Comparison of ENCODE assay signal across 12 cellular contexts in the genomic region with DNA sequence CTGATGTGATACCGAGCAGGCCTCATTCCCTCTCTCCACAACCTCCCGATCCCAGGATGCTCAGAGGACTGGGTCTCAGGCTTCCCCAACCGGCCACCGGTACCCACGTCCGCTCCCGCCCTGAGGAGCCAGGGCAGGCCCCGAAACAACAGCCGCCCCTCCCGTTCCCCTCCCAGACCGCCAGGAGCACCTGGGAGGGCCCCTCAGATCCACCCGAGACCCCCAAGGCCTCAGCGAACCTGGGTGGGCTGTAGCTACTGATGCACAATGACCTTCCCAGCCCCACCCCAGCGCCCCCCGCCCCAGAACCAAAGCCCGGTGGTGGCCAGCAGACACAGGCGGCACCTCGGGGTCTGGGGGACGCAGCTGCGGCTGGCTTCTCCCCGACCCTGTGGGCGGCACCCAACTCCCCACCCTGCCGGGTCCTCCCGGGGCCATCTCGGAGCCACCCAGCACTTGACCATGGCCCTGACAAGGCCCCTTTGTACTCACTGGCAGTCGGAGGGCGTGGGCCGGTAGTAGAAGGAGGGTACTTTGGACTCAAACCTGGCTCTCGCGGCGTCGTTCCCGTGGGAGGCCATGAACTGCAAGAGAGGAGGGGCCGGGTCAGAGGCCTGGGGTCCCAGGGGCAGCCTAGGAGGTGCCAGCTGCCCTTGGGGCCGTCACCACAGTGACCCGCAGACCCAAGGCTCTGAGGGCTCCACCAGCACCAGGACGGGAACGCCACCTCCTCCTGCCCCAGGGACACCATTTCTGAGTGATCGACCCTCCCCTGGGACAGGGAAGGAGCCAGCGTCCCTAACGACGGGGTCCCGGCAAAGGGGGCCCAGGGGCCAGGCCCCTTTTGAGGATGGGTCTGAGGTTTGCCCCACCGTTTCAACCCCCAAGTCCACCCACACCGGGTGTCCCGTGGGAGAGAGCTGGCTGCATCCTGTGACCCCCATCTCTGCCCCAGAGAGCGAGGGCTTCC. TPM values are rescaled to one million over a fixed set of nuclear protein-coding genes. Genes with fewer than 3 reads are reported as not detected.
DNase-seq lines count a peak whose midpoint lies in the region; TF ChIP-seq lines count a peak whose summit lies in the region.
"Had no signal": no experiment of that assay in that cellular context is flagged by ENCODE, and none has a peak within 500 bp of the region (broad histone marks: within the 10 kb centered on the region; RNA-seq: fewer than 3 reads in every experiment).

No MANE protein-coding gene starts in this region.

- no peaks in the 10 kb centered on the region for H4K20me1 ChIP-seq in PC-9 (ENCODE audit: insufficient read depth)

- no peak overlapping the region for H3K27ac ChIP-seq in PC-9
- H3K27ac ChIP-seq: prostate gland had no signal

- no peaks in the 10 kb centered on the region for H3K9me2 ChIP-seq in PC-9 (ENCODE audit: insufficient read depth)

- no peaks in the 10 kb centered on the region for H3K79me2 ChIP-seq in PC-9 (ENCODE audit: low read depth)

- no peaks in the 10 kb centered on the region for H3K36me3 ChIP-seq in PC-9 (ENCODE audit: low read depth)
- H3K36me3 ChIP-seq: prostate gland had no signal

- H3K4me2 ChIP-seq in PC-9 = no peak overlapping the region

- H3K36me3 Mint-ChIP-seq in activated naive CD4-positive, alpha-beta T cell treated with anti-CD3 and anti-CD28 coated beads, Interleukin-2, amount 50 U/mL, for 24 hours = no peaks in the 10 kb centered on the region
- H3K36me3 Mint-ChIP-seq: CD4-positive, alpha-beta memory T cell had no signal

- H3K9me3 ChIP-seq in PC-9 (ENCODE audit: insufficient read depth, low read depth) = no peaks in the 10 kb centered on the region
- H3K9me3 ChIP-seq: prostate gland had no signal

- no peaks in the 10 kb centered on the region for H3K27me3 Mint-ChIP-seq in activated naive CD4-positive, alpha-beta T cell treated with anti-CD3 and anti-CD28 coated beads, Interleukin-2, amount 50 U/mL, for 24 hours
- H3K27me3 Mint-ChIP-seq: CD4-positive, alpha-beta memory T cell had no signal

- BruUV-seq in PC-9 (replicated peaks; lab: Mats Ljungman, UMichigan) = no TSS peak

- CTCF ChIA-PET in PC-9 (lab: Charles Lee) = no interaction called here

- no peaks in the 10 kb centered on the region for H3K4me1 ChIP-seq in PC-9 (replicated peaks; ENCODE audit: insufficient read depth)
- H3K4me1 ChIP-seq: prostate gland had no signal

- no peaks in the 10 kb centered on the region for H3K9me3 Mint-ChIP-seq in activated naive CD4-positive, alpha-beta T cell treated with anti-CD3 and anti-CD28 coated beads, Interleukin-2, amount 50 U/mL, for 24 hours
- H3K9me3 Mint-ChIP-seq: CD4-positive, alpha-beta memory T cell; HFFc6 had no signal

- H3K4me1 Mint-ChIP-seq in activated naive CD4-positive, alpha-beta T cell treated with anti-CD3 and anti-CD28 coated beads, Interleukin-2, amount 50 U/mL, for 24 hours = peaks cover 27% of the 10 kb centered on the region

- intact Hi-C loops in PC-9 (cut with micrococcal nuclease; ENCODE audit: unreplicated experiment) = loop anchor here (1.0 kb wide), 2 partner anchors 19 to 23 kb away; no protein-coding TSS in a partner anchor

- H3F3A ChIP-seq in PC-9 (ENCODE audit: insufficient read depth, low read depth) = no peaks in the 10 kb centered on the region; the same call in 1 of the 2 replicates

- H2AFZ ChIP-seq in PC-9 = no peak overlapping the region

- H3K4me3 Mint-ChIP-seq in activated naive CD4-positive, alpha-beta T cell treated with anti-CD3 and anti-CD28 coated beads, Interleukin-2, amount 50 U/mL, for 24 hours = no peak overlapping the region
- H3K4me3 Mint-ChIP-seq: HFFc6 had no signal

- no peak overlapping the region for H3K4me3 ChIP-seq in PC-9
- H3K4me3 ChIP-seq: prostate gland had no signal

- no peak for TF ChIP-seq CTCF in PC-9 (conservative IDR thresholded peaks at IDR 0.05)

- POLR2A ChIA-PET in PC-9 (lab: Charles Lee; ENCODE audit: unreplicated experiment) = interaction anchor here (1.1 kb wide), 1 partner anchor 49 kb away, joined by 4 read pairs; no protein-coding TSS in a partner anchor

- DNase-seq in C1 segment of cervical spinal cord (lab: John Stamatoyannopoulos, UW) (peak in 9 of 14 donors; percentile 21 to 74 (median 46)), medulla oblongata (ENCODE audit: extremely low spot score) (peak; percentile 76), PC-9 (no peak), hepatic stellate cell (ENCODE audit: low spot score) (no peak), NCI-H1092 (lab: John Stamatoyannopoulos, UW) (no peak)
- DNase-seq: CD4-positive, alpha-beta memory T cell; HFFc6; NCI-H69; stimulated activated naive CD4-positive, alpha-beta T cell had no signal

- H3K27ac Mint-ChIP-seq in activated naive CD4-positive, alpha-beta T cell treated with anti-CD3 and anti-CD28 coated beads, Interleukin-2, amount 50 U/mL, for 24 hours = peak overlapping the region; percentile 70
- H3K27ac Mint-ChIP-seq: HFFc6 had no signal

- H3K27me3 ChIP-seq in PC-9 (ENCODE audit: insufficient read depth, low read depth) = no peaks in the 10 kb centered on the region

RNA-seq across cellular contexts. Expression of a gene that starts 28.1 kb away (rescaled TPM):
- total RNA-seq in PC-9 (2021) = 73.9 and 102 TPM in 2 replicates

RNA-seq across cellular contexts. Expression of a gene that starts 49.0 kb away (rescaled TPM):
- total RNA-seq in PC-9 (2021) = 28.9 and 29.3 TPM in 2 replicates

RNA-seq across cellular contexts. Expression of a gene that starts 50.0 kb away (rescaled TPM):
- total RNA-seq in PC-9 (2021) = 120 and 166 TPM in 2 replicates

RNA-seq across cellular contexts. Expression of a gene that starts 56.6 kb away (rescaled TPM):
- total RNA-seq in PC-9 (2021) = 0.63 TPM in 1 of 2 replicates, not detected in the other
- total RNA-seq: CD4-positive, alpha-beta memory T cell; glomerular endothelial cell had no signal

Comparison
In these comparisons a context has a peak if more than half of its experiments do, and no peak if none do; other contexts are left out.
1. DNase-seq: peak in C1 segment of cervical spinal cord (9 of 14) and medulla oblongata (single experiment); none in PC-9 (0 of 2), hepatic stellate cell (single experiment) and NCI-H1092 (single experiment).